In the genomic region with DNA sequence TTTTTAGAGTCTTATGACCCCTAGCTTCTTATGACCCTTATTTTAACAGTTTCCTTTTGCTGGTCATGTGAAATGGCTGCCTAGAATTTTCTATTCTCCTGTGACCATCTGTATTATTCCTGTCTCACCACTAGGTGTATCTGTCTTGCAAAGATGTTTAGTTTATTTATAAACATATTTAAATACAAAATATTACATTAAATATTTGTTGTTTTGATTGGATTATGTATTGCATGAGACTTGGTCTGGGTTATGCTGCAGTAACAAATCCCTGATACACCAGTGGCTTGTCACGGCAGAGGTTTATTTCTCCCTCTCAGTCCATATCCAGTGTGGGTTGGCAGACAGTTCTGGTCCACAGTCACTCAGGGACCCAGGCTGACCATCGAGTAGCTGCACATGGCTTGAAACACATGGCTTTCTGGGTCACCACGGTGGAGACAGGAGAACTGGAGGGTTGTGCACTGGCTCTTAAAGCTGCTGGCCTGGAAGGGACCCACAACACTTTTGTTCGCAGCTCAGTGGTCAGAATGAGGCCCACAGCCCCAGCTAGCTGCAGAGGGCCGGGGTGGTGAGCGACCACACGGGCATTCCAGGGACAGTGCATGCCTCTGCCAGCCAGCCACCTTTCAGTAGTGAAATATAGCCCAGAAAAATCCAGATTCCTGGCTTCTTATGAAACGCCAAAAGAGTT, we compare ENCODE assay signal across 13 cellular contexts. TPM values are rescaled to one million over a fixed set of nuclear protein-coding genes. Genes with fewer than 3 reads are reported as not detected.
DNase-seq lines count a peak whose midpoint lies in the region; ATAC-seq and TF ChIP-seq lines count a peak whose summit lies in the region.
"Had no signal": no experiment of that assay in that cellular context is flagged by ENCODE, and none has a peak within 500 bp of the region (broad histone marks: within the 10 kb centered on the region; RNA-seq: fewer than 3 reads in every experiment).

No MANE protein-coding gene starts in this region.

- H3K4me1 ChIP-seq in BLaER1: peaks cover 79% of the 10 kb centered on the region
- H3K4me1 ChIP-seq in PC-3 (ENCODE audit: insufficient read depth, low read length): no peaks in the 10 kb centered on the region
- H3K4me1 ChIP-seq in osteoblast (ENCODE audit: insufficient read depth, low read length): peaks cover 20% of the 10 kb centered on the region

- no peaks in the 10 kb centered on the region for H3K9me2 ChIP-seq in PC-3 (replicated peaks; ENCODE audit: low read length)

- H3F3A ChIP-seq in PC-3 (ENCODE audit: low read length, unreplicated experiment): no peaks in the 10 kb centered on the region

- peaks cover 29% of the 10 kb centered on the region for H3K36me3 ChIP-seq in BLaER1
- no peaks in the 10 kb centered on the region for H3K36me3 ChIP-seq in PC-3 (ENCODE audit: low read depth, low read length)
- H3K36me3 ChIP-seq in osteoblast (ENCODE audit: insufficient read depth, low read length): peaks cover 5% of the 10 kb centered on the region

- BruUV-seq in PC-3 (replicated peaks; lab: Mats Ljungman, UMichigan): no TSS peak

- DNase-seq in PC-3 (no peak), fibroblast of the aortic adventitia (ENCODE audit: low read depth) (no peak), osteoblast (ENCODE audit: insufficient read length, low spot score, missing footprints) (no peak), NCI-H1417 treated with DMSO at 0.1 percent for 48 hours (lab: John Stamatoyannopoulos, UW) (no peak), GDM1 (lab: John Stamatoyannopoulos, UW) (no peak)
- DNase-seq: activated naive CD4-positive, alpha-beta T cell treated with Interleukin-2 at 50 U/mL for 16 hours; DND-41; stimulated activated naive B cell treated with anti-CD40 and anti-IgM and Interleukin-4, amounts not matched to agents 10 μg/mL and 1 μg/mL and 100 μg/mL, for 72 hours; T-helper 9 cell had no signal

- H3K27ac ChIP-seq in BLaER1 (peak overlapping the region; percentile 74), PC-3 (ENCODE audit: low read length) (no peak overlapping the region), osteoblast (ENCODE audit: low read depth, low read length) (no peak overlapping the region)

- CTCF ChIA-PET in PC-3 (lab: Charles Lee): no interaction called here

- H3K27me3 ChIP-seq in BLaER1 (no peaks in the 10 kb centered on the region), PC-3 (ENCODE audit: low read length) (no peaks in the 10 kb centered on the region), osteoblast (ENCODE audit: insufficient read depth, low read length) (no peaks in the 10 kb centered on the region)

- intact Hi-C loops in PC-3 (cut with micrococcal nuclease): no loop called here

- TF ChIP-seq CTCF in PC-3 (conservative IDR thresholded peaks at IDR 0.05; ENCODE audit: low read depth, low read length): peak; percentile 22; the same call in 1 of the 2 replicates
- TF ChIP-seq CTCF in fibroblast of the aortic adventitia (IDR thresholded peaks at IDR 0.05; ENCODE audit: insufficient read depth, low read length): peak; percentile 17
- TF ChIP-seq CTCF in osteoblast (IDR thresholded peaks at IDR 0.05; ENCODE audit: extremely low read depth, low read depth, low read length): peak; percentile 39

- POLR2A ChIA-PET in PC-3 (lab: Charles Lee; ENCODE audit: unreplicated experiment): no interaction called here

- H4K20me1 ChIP-seq in BLaER1 (no peaks in the 10 kb centered on the region), PC-3 (ENCODE audit: low read length) (no peaks in the 10 kb centered on the region), osteoblast (ENCODE audit: insufficient read depth, low read length) (no peaks in the 10 kb centered on the region)

- H3K9me3 ChIP-seq in BLaER1 (no peaks in the 10 kb centered on the region), PC-3 (ENCODE audit: low read length) (no peaks in the 10 kb centered on the region), osteoblast (ENCODE audit: low read depth, low read length) (no peaks in the 10 kb centered on the region)

- no peaks in the 10 kb centered on the region for H3K79me2 ChIP-seq in PC-3 (ENCODE audit: low read length)
- no peaks in the 10 kb centered on the region for H3K79me2 ChIP-seq in osteoblast (ENCODE audit: insufficient read depth, low read length)

- no peak overlapping the region for H3K9ac ChIP-seq in BLaER1
- no peak overlapping the region for H3K9ac ChIP-seq in PC-3 (ENCODE audit: low read length)

- H2AFZ ChIP-seq in PC-3 (ENCODE audit: low read length): no peak overlapping the region
- no peak overlapping the region for H2AFZ ChIP-seq in osteoblast (ENCODE audit: low read length)

- peak overlapping the region; percentile 98 for H3K4me2 ChIP-seq in BLaER1
- no peak overlapping the region for H3K4me2 ChIP-seq in PC-3 (ENCODE audit: low read length)
- no peak overlapping the region for H3K4me2 ChIP-seq in osteoblast (ENCODE audit: insufficient read depth, low read length)

- ATAC-seq in PC-3 (no peak), HG03175 (IDR thresholded peaks at IDR 0.05; ENCODE audit: unreplicated experiment) (no peak), GM21717 (IDR thresholded peaks at IDR 0.05; ENCODE audit: unreplicated experiment) (no peak)

- H3K4me3 ChIP-seq in BLaER1 (no peak overlapping the region), PC-3 (ENCODE audit: low read length) (no peak overlapping the region), fibroblast of the aortic adventitia (ENCODE audit: low read depth, low read length) (no peak overlapping the region), osteoblast (ENCODE audit: insufficient read depth, low read length) (no peak overlapping the region)

RNA-seq across cellular contexts. Expression of a gene that starts 7.4 kb away (rescaled TPM):
- total RNA-seq in PC-3 (2014; rRNA removed): 7.7 and 8.7 TPM in 2 replicates
- total RNA-seq in fibroblast of the aortic adventitia (ENCODE audit: low replicate concordance): 1.9 and 3.8 TPM in 2 replicates
- total RNA-seq in osteoblast: 2.9 and 4.0 TPM in 2 replicates

RNA-seq across cellular contexts. Expression of a gene that starts 11.6 kb away (rescaled TPM):
- total RNA-seq in PC-3 (2014; rRNA removed) (8.0 and 9.0 TPM in 2 replicates), fibroblast of the aortic adventitia (ENCODE audit: low replicate concordance) (17.3 and 73.8 TPM in 2 replicates), osteoblast (43.6 and 87.6 TPM in 2 replicates)

RNA-seq across cellular contexts. Expression of a gene that starts 33.8 kb away (rescaled TPM):
- total RNA-seq in PC-3 (2014; rRNA removed) (17.6 and 24.8 TPM in 2 replicates), fibroblast of the aortic adventitia (ENCODE audit: low replicate concordance) (4.4 and 16.6 TPM in 2 replicates), osteoblast (13.8 and 14.4 TPM in 2 replicates)

RNA-seq across cellular contexts. Expression of a gene that starts 55.8 kb away (rescaled TPM):
- not detected in 2 replicates for total RNA-seq in PC-3 (2014; rRNA removed)
- not detected in 2 replicates for total RNA-seq in fibroblast of the aortic adventitia (ENCODE audit: low replicate concordance)
- total RNA-seq in osteoblast: not detected in 2 replicates
- total RNA-seq: pulmonary artery endothelial cell had no signal
